ENCODE assay signal across 28 cellular contexts in genomic region chr2:126825306-126825705, GRCh38.
"Had no signal": no experiment of that assay in that cellular context is flagged by ENCODE, and none has a peak within 500 bp of the region (broad histone marks: within the 10 kb centered on the region; RNA-seq: fewer than 3 reads in every experiment).

No MANE protein-coding gene starts in this region.

- H3K4me3 ChIP-seq: MG63, SK-N-MC had no signal

- H3K9me3 Mint-ChIP-seq: activated B cell treated with CpG ODN at 0.5 μM for 24 hours; activated naive CD4-positive, alpha-beta T cell treated with anti-CD3 and anti-CD28 coated beads, Interleukin-2, amount 50 U/mL, for 24 hours; activated T-helper 1 cell treated with anti-CD3 and anti-CD28 coated beads, Interleukin-12 subunit alpha, Interleukin-12 subunit beta, Interleukin-2, Interleukin-4 antibody, amounts not matched to agents 30 ng/mL and 10 ng/mL and 1 ng/mL, durations not matched to agents 14 hours and 24 hours and 36 hours; T-cell had no signal

- H3K4me1 Mint-ChIP-seq: activated B cell treated with CpG ODN at 0.5 μM for 24 hours; activated naive CD4-positive, alpha-beta T cell treated with anti-CD3 and anti-CD28 coated beads, Interleukin-2, amount 50 U/mL, for 24 hours; T-cell had no signal

- H3K4me3 Mint-ChIP-seq: activated B cell treated with CpG ODN at 0.5 μM for 24 hours; activated CD8-positive, alpha-beta T cell treated with anti-CD3 and anti-CD28 coated beads, Interleukin-2, amount 10 ng/mL, durations not matched to agents 7 days and 5 days; activated naive CD4-positive, alpha-beta T cell treated with anti-CD3 and anti-CD28 coated beads, Interleukin-2, amount 50 U/mL, for 24 hours; activated T-helper 1 cell treated with anti-CD3 and anti-CD28 coated beads, Interleukin-12 subunit alpha, Interleukin-12 subunit beta, Interleukin-2, Interleukin-4 antibody, amounts not matched to agents 30 ng/mL and 10 ng/mL and 1 ng/mL, durations not matched to agents 14 hours and 24 hours and 36 hours; T-cell had no signal

- DNase-seq: activated B cell treated with CpG ODN at 0.5 μM for 24 hours; activated CD4-positive, alpha-beta T cell treated with anti-CD3 and anti-CD28 coated beads for 1 hour; activated CD8-positive, alpha-beta memory T cell treated with anti-CD3 and anti-CD28 coated beads, Interleukin-2, amount 50 U/mL, for 48 hours; activated CD8-positive, alpha-beta T cell treated with anti-CD3 and anti-CD28 coated beads, Interleukin-2, amount 10 ng/mL, durations not matched to agents 7 days and 5 days; activated effector memory CD4-positive, alpha-beta T cell treated with Interleukin-2 at 50 U/mL for 16 hours; activated naive CD4-positive, alpha-beta T cell; activated T-cell treated with anti-CD3 and anti-CD28 coated beads, Interleukin-2, amount 50 U/mL, for 1 hour; aorta; central memory CD4-positive, alpha-beta T cell; MG63; MV-4-11; NCI-H1092 treated with DMSO at 0.1 percent for 48 hours; NCI-H1417 treated with DMSO at 0.1 percent for 48 hours; NCI-H187; NCI-H2081; NCI-H345; NCI-H510A; NCI-H526 treated with DMSO at 0.1 percent for 48 hours; NCI-H82; RPMI8226; T-cell; T-helper 2 cell; T1000 had no signal

- ATAC-seq: activated CD8-positive, alpha-beta T cell treated with anti-CD3 and anti-CD28 coated beads, Interleukin-2, amount 10 ng/mL, durations not matched to agents 7 days and 5 days; Panc1; Right ventricle myocardium inferior; T-cell had no signal

- H3K36me3 ChIP-seq: MG63 had no signal

- H3K27ac Mint-ChIP-seq: activated B cell treated with CpG ODN at 0.5 μM for 24 hours; activated CD8-positive, alpha-beta T cell treated with anti-CD3 and anti-CD28 coated beads, Interleukin-2, amount 10 ng/mL, durations not matched to agents 7 days and 5 days; activated naive CD4-positive, alpha-beta T cell treated with anti-CD3 and anti-CD28 coated beads, Interleukin-2, amount 50 U/mL, for 24 hours; activated T-helper 1 cell treated with anti-CD3 and anti-CD28 coated beads, Interleukin-12 subunit alpha, Interleukin-12 subunit beta, Interleukin-2, Interleukin-4 antibody, amounts not matched to agents 30 ng/mL and 10 ng/mL and 1 ng/mL, durations not matched to agents 14 hours and 24 hours and 36 hours; T-cell had no signal

- H3K9me3 ChIP-seq: MG63 had no signal

- H3K27me3 ChIP-seq: MG63 had no signal

- H3K36me3 Mint-ChIP-seq: activated naive CD4-positive, alpha-beta T cell treated with anti-CD3 and anti-CD28 coated beads, Interleukin-2, amount 50 U/mL, for 24 hours; T-cell had no signal

- H3K27ac ChIP-seq: SK-N-MC had no signal
